Comparison of ENCODE assay signal across 1 cellular context in the genomic region with DNA sequence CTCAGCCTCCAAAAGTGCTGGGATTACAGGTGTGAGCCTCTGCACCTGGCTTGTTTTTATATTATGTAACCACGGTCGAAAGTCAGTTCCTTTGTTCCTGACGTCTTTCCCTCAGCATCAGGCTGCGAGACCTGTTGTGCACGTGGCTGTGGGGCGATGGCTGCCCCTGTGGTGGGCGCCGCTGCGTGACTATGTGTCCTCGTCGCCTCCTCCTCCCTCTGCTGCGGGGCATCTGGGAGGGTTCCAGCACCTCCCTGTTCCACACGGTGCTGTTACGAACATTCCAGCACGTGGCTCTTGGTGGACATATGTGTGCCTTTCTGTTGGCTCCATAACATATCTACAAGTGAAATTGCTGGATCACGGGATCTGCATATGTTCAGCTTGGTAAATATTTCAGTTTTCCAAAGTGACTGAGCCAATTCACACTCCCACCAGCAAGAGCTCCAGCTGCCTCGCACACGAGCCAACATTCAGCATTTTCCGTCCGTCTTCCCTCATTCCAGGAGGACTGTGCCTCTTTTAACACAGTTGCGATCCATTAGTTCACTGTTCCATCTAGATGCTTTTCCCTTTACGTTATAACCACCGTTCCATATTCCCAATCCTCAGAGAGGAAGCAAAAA.
TF ChIP-seq lines count a peak whose summit lies in the region.

No MANE protein-coding gene starts in this region.

TF ChIP-seq in H1, 55 proteins besides CTCF, POLR2A, EP300 and RAD21:
- TF ChIP-seq CBX8 (IDR thresholded peaks at IDR 0.05; ENCODE audit: borderline replicate concordance, low read depth, low read length) (no peak), CHD1 (IDR thresholded peaks at IDR 0.05; ENCODE audit: low read depth, low read length) (no peak), JUND (IDR thresholded peaks at IDR 0.05; ENCODE audit: low read length) (no peak), TCF12 (IDR thresholded peaks at IDR 0.05; ENCODE audit: low read depth, low read length) (no peak), SIN3A (conservative IDR thresholded peaks at IDR 0.05 in 1 of 2, IDR thresholded peaks at IDR 0.05 in 1 of 2; ENCODE audit: low read depth in 1 of 2, low read length in 2 of 2) (no peak), TEAD4 (IDR thresholded peaks at IDR 0.05; ENCODE audit: low read depth, low read length) (no peak), YY1 (IDR thresholded peaks at IDR 0.05; ENCODE audit: low read depth, low read length) (no peak), CEBPB (IDR thresholded peaks at IDR 0.05; ENCODE audit: low read depth, low read length) (no peak), TAF7 (optimal IDR thresholded peaks at IDR 0.05; ENCODE audit: borderline replicate concordance, low read depth, low read length) (no peak), SRF (IDR thresholded peaks at IDR 0.05; ENCODE audit: low read depth, low read length) (no peak), FOSL1 (IDR thresholded peaks at IDR 0.05; ENCODE audit: insufficient read depth, low read depth, low read length) (no peak), GTF2F1 (IDR thresholded peaks at IDR 0.05; ENCODE audit: borderline replicate concordance, low read depth, low read length) (no peak), KDM1A (IDR thresholded peaks at IDR 0.05; ENCODE audit: borderline replicate concordance, low read length) (no peak), SUZ12 (IDR thresholded peaks at IDR 0.05; ENCODE audit: low read length) (no peak), CTBP2 (IDR thresholded peaks at IDR 0.05; ENCODE audit: borderline replicate concordance, insufficient read depth, insufficient read length, low read length) (no peak), ASH2L (IDR thresholded peaks at IDR 0.05; ENCODE audit: low read length) (no peak), POLR2AphosphoS5 (IDR thresholded peaks at IDR 0.05; ENCODE audit: low read depth, low read length) (no peak)
- TF ChIP-seq, protein P1, sequence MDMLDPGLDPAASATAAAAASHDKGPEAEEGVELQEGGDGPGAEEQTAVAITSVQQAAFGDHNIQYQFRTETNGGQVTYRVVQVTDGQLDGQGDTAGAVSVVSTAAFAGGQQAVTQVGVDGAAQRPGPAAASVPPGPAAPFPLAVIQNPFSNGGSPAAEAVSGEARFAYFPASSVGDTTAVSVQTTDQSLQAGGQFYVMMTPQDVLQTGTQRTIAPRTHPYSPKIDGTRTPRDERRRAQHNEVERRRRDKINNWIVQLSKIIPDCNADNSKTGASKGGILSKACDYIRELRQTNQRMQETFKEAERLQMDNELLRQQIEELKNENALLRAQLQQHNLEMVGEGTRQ (IDR thresholded peaks at IDR 0.05; ENCODE audit: low read length), result no peak
- TF ChIP-seq, protein P2, sequence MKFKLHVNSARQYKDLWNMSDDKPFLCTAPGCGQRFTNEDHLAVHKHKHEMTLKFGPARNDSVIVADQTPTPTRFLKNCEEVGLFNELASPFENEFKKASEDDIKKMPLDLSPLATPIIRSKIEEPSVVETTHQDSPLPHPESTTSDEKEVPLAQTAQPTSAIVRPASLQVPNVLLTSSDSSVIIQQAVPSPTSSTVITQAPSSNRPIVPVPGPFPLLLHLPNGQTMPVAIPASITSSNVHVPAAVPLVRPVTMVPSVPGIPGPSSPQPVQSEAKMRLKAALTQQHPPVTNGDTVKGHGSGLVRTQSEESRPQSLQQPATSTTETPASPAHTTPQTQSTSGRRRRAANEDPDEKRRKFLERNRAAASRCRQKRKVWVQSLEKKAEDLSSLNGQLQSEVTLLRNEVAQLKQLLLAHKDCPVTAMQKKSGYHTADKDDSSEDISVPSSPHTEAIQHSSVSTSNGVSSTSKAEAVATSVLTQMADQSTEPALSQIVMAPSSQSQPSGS (IDR thresholded peaks at IDR 0.05; ENCODE audit: low read length), result no peak
